ENCODE assay signal across 8 cellular contexts in genomic region chr19:1064661-1065605, GRCh38. TPM values are rescaled to one million over a fixed set of nuclear protein-coding genes. Genes with fewer than 3 reads are reported as not detected.
A peak's percentile ranks its signal among the peaks of the same experiment; 100 is the strongest.
DNase-seq lines count a peak whose midpoint lies in the region; ATAC-seq and TF ChIP-seq lines count a peak whose summit lies in the region.

No MANE protein-coding gene starts in this region.

- peaks cover 0 to 2% (median 0%) of the 10 kb centered on the region in 9 donors for H3K9me3 Mint-ChIP-seq in naive thymus-derived CD8-positive, alpha-beta T cell

- DNase-seq in NCI-H510A treated with DMSO at 0.1 percent for 48 hours (lab: John Stamatoyannopoulos, UW) = peak; percentile 19
- DNase-seq in NCI-H510A (lab: John Stamatoyannopoulos, UW) = no peak
- peak; percentile 38 for DNase-seq in NCI-H2171 treated with DMSO at 0.1 percent for 48 hours (lab: John Stamatoyannopoulos, UW)
- DNase-seq in activated CD8-positive, alpha-beta memory T cell treated with anti-CD3 and anti-CD28 coated beads, Interleukin-2, amount 50 U/mL, for 48 hours = peak; percentile 87
- DNase-seq in epithelial cell of proximal tubule (ENCODE audit: low read depth) = no peak
- DNase-seq in naive thymus-derived CD8-positive, alpha-beta T cell = peak in 9 of 10 donors; percentile 59 to 78 (median 68)
- peak in 1 of 2 donors; percentile 51 for DNase-seq in uterus

- H3K27ac Mint-ChIP-seq in naive thymus-derived CD8-positive, alpha-beta T cell = peak overlapping the region in 9 of 10 donors; percentile 76 to 94 (median 91)

- peaks cover 16 to 46% (median 34%) of the 10 kb centered on the region in 4 donors for H3K4me1 Mint-ChIP-seq in naive thymus-derived CD8-positive, alpha-beta T cell

- no peaks in the 10 kb centered on the region for H3K27me3 Mint-ChIP-seq in naive thymus-derived CD8-positive, alpha-beta T cell

- POLR2A ChIA-PET in naive thymus-derived CD8-positive, alpha-beta T cell (lab: Charles Lee) = interaction anchor here (0.6 to 31.7 kb wide), 14 partner anchors 9 to 204 kb away, joined by 3 to 2279 read pairs (median 11); partner anchors contain the start of genes ABCA7, CIRBP, CNN2 and GPX4

- H3K9me3 ChIP-seq in uterus = peaks cover 0 to 1% of the 10 kb centered on the region in 2 donors

- ATAC-seq in naive thymus-derived CD8-positive, alpha-beta T cell = peak; percentile 21 to 30
- no peak for ATAC-seq in GM18907 (IDR thresholded peaks at IDR 0.05; ENCODE audit: unreplicated experiment)

- H3K27ac ChIP-seq in uterus = no peak overlapping the region

- H3K36me3 Mint-ChIP-seq in naive thymus-derived CD8-positive, alpha-beta T cell = peaks cover 0 to 22% (median 9%) of the 10 kb centered on the region in 3 donors

- H3K36me3 ChIP-seq in uterus = no peaks in the 10 kb centered on the region

- H3K4me1 ChIP-seq in uterus = peaks cover 0 to 15% of the 10 kb centered on the region in 2 donors

- peak overlapping the region; percentile 40 to 92 (median 74) for H3K4me3 Mint-ChIP-seq in naive thymus-derived CD8-positive, alpha-beta T cell

- TF ChIP-seq CTCF in epithelial cell of proximal tubule (conservative IDR thresholded peaks at IDR 0.05; ENCODE audit: low read depth, low read length) (peak; percentile 56), uterus (IDR thresholded peaks at IDR 0.05) (peak; percentile 34 to 77 (median 70))

- peaks cover 13 to 38% of the 10 kb centered on the region in 2 donors for H3K27me3 ChIP-seq in uterus

- H3K4me3 ChIP-seq in epithelial cell of proximal tubule (ENCODE audit: low read depth, low read length) = no peak overlapping the region
- H3K4me3 ChIP-seq in uterus = no peak overlapping the region

- TF ChIP-seq POLR2A in uterus (IDR thresholded peaks at IDR 0.05) = no peak

- intact Hi-C loops in uterus (cut with DNase I; ENCODE audit: low total_unique reads) = no loop called here

RNA-seq across cellular contexts. Expression of gene ARHGAP45, which starts 2.0 kb away (rescaled TPM):
- total RNA-seq in epithelial cell of proximal tubule (6.2 and 6.7 TPM in 2 replicates), uterus (100 to 1,000 TPM in 1 of 4 donors, 1 to 10 TPM in 3; 4.1 to 154 (median 8.6) TPM)
- total RNA-seq in naive thymus-derived CD8-positive, alpha-beta T cell = 1,000 to 10,000 TPM; 1,025 to 1,060 TPM
- 100 to 1,000 TPM; 261 to 681 (median 358) TPM for polyA plus RNA-seq in naive thymus-derived CD8-positive, alpha-beta T cell

RNA-seq across cellular contexts. Expression of gene ABCA7, which starts 25.0 kb away (rescaled TPM):
- total RNA-seq in epithelial cell of proximal tubule = 4.3 and 9.7 TPM in 2 replicates
- 100 to 1,000 TPM; 221 to 232 TPM for total RNA-seq in naive thymus-derived CD8-positive, alpha-beta T cell
- 10 to 100 TPM in 1 of 3 donors, 1 to 10 TPM in 2; 4.2 to 14.4 (median 8.7) TPM for polyA plus RNA-seq in naive thymus-derived CD8-positive, alpha-beta T cell
- total RNA-seq in uterus = 10 to 100 TPM in 1 of 4 donors, 1 to 10 TPM in 2, under 1 TPM in 1; 0.59 to 10.4 (median 2.7) TPM

RNA-seq across cellular contexts. Expression of gene POLR2E, which starts 30.2 kb away (rescaled TPM):
- total RNA-seq in epithelial cell of proximal tubule = 248 and 349 TPM in 2 replicates
- 10 to 100 TPM; 88.0 to 95.3 TPM for total RNA-seq in naive thymus-derived CD8-positive, alpha-beta T cell
- polyA plus RNA-seq in naive thymus-derived CD8-positive, alpha-beta T cell = 100 to 1,000 TPM; 159 to 233 (median 187) TPM
- 100 to 1,000 TPM in 1 of 4 donors, 10 to 100 TPM in 3; 13.6 to 112 (median 59.8) TPM for total RNA-seq in uterus

RNA-seq across cellular contexts. Expression of gene CNN2, which starts 38.5 kb away (rescaled TPM):
- total RNA-seq in epithelial cell of proximal tubule = 164 and 281 TPM in 2 replicates
- 100 to 1,000 TPM; 211 to 216 TPM for total RNA-seq in naive thymus-derived CD8-positive, alpha-beta T cell
- 100 to 1,000 TPM; 498 to 693 (median 515) TPM for polyA plus RNA-seq in naive thymus-derived CD8-positive, alpha-beta T cell
- 100 to 1,000 TPM in 2 of 4 donors, 10 to 100 TPM in 2; 14.3 to 186 (median 88.5) TPM for total RNA-seq in uterus

RNA-seq across cellular contexts. Expression of gene GPX4, which starts 38.9 kb away (rescaled TPM):
- total RNA-seq in epithelial cell of proximal tubule (457 and 656 TPM in 2 replicates), uterus (100 to 1,000 TPM in 3 of 4 donors, 10 to 100 TPM in 1; 68.2 to 357 (median 163) TPM)
- 100 to 1,000 TPM; 207 to 225 TPM for total RNA-seq in naive thymus-derived CD8-positive, alpha-beta T cell
- polyA plus RNA-seq in naive thymus-derived CD8-positive, alpha-beta T cell = 100 to 1,000 TPM; 370 to 465 (median 405) TPM

Comparison
In these comparisons a context has a peak if more than half of its experiments do, and no peak if none do; other contexts are left out.
1. DNase-seq: peak in NCI-H510A treated with DMSO at 0.1 percent for 48 hours (single experiment), NCI-H2171 treated with DMSO at 0.1 percent for 48 hours (single experiment), activated CD8-positive, alpha-beta memory T cell treated with anti-CD3 and anti-CD28 coated beads, Interleukin-2, amount 50 U/mL, for 48 hours (single experiment) and naive thymus-derived CD8-positive, alpha-beta T cell (9 of 10); none in NCI-H510A (single experiment) and epithelial cell of proximal tubule (single experiment).
2. RNA of gene ARHGAP45, which starts 2.0 kb away (total RNA-seq): 1,025 to 1,060 TPM in naive thymus-derived CD8-positive, alpha-beta T cell; 4.1 to 154 TPM in uterus and 6.2 to 6.7 TPM in epithelial cell of proximal tubule; every median in the first group is over 4 times any median in the second.
3. RNA of gene ABCA7, which starts 25.0 kb away (total RNA-seq): 221 to 232 TPM in naive thymus-derived CD8-positive, alpha-beta T cell; 4.3 to 9.7 TPM in epithelial cell of proximal tubule and 0.59 to 10.4 TPM in uterus; every median in the first group is over 10 times any median in the second.